ENCODE assay signal across 9 cellular contexts in genomic region chr3:61358364-61358763, GRCh38.
DNase-seq lines count a peak whose midpoint lies in the region; ATAC-seq and TF ChIP-seq lines count a peak whose summit lies in the region.
"Had no signal": no experiment of that assay in that cellular context is flagged by ENCODE, and none has a peak within 500 bp of the region (broad histone marks: within the 10 kb centered on the region; RNA-seq: fewer than 3 reads in every experiment).

No MANE protein-coding gene starts in this region.

- peaks cover 14% of the 10 kb centered on the region for H3K27me3 Mint-ChIP-seq in stimulated activated memory B cell treated with anti-CD40 and anti-IgM and Interleukin-4, amounts not matched to agents 10 μg/mL and 1 μg/mL and 100 μg/mL, for 72 hours
- H3K27me3 Mint-ChIP-seq in T-helper 17 cell, result peaks cover 12% of the 10 kb centered on the region

- peaks cover 14% of the 10 kb centered on the region for H3K4me1 Mint-ChIP-seq in stimulated activated memory B cell treated with anti-CD40 and anti-IgM and Interleukin-4, amounts not matched to agents 10 μg/mL and 1 μg/mL and 100 μg/mL, for 72 hours
- no peaks in the 10 kb centered on the region for H3K4me1 Mint-ChIP-seq in T-helper 17 cell

- no peaks in the 10 kb centered on the region for H3K9me3 ChIP-seq in T-helper 17 cell (ENCODE audit: control insufficient read depth, low read length, poor library complexity, severe bottlenecking)

- peak; percentile 40 for DNase-seq in GM10266 (ENCODE audit: extremely low spot score)
- DNase-seq in HL-60 (ENCODE audit: low read depth in 1 of 2, low spot score in 1 of 2), result peak; percentile 1 to 3
- peak; percentile 1 for DNase-seq in glomerular visceral epithelial cell (ENCODE audit: extremely low spot score)
- no peak for DNase-seq in amniotic stem cell (lab: John Stamatoyannopoulos, UW)
- no peak for DNase-seq in T-helper 17 cell
- no peak for DNase-seq in NCI-H524 (lab: John Stamatoyannopoulos, UW)

- H3K9me3 Mint-ChIP-seq in stimulated activated memory B cell treated with anti-CD40 and anti-IgM and Interleukin-4, amounts not matched to agents 10 μg/mL and 1 μg/mL and 100 μg/mL, for 72 hours, result peaks cover 3% of the 10 kb centered on the region

- H3K36me3 Mint-ChIP-seq in stimulated activated memory B cell treated with anti-CD40 and anti-IgM and Interleukin-4, amounts not matched to agents 10 μg/mL and 1 μg/mL and 100 μg/mL, for 72 hours, result no peaks in the 10 kb centered on the region
- H3K36me3 Mint-ChIP-seq in T-helper 17 cell (ENCODE audit: low read depth), result no peaks in the 10 kb centered on the region

- no peak overlapping the region for H3K4me3 ChIP-seq in HL-60 (replicated peaks; ENCODE audit: insufficient read depth, low read length)

- no peak overlapping the region for H3K27ac ChIP-seq in HL-60 (replicated peaks)
- H3K27ac ChIP-seq: VCaP had no signal

- ATAC-seq in GM21515 (IDR thresholded peaks at IDR 0.05; ENCODE audit: unreplicated experiment) (peak; percentile 100), T-helper 17 cell (no peak)
- ATAC-seq in stimulated activated memory B cell treated with anti-CD40 and anti-IgM and Interleukin-4, amounts not matched to agents 10 μg/mL and 1 μg/mL and 100 μg/mL, for 72 hours, result peak; percentile 96

- peak overlapping the region; percentile 31 for H3K27ac Mint-ChIP-seq in stimulated activated memory B cell treated with anti-CD40 and anti-IgM and Interleukin-4, amounts not matched to agents 10 μg/mL and 1 μg/mL and 100 μg/mL, for 72 hours
- no peak overlapping the region for H3K27ac Mint-ChIP-seq in T-helper 17 cell

- no peak overlapping the region for H3K4me3 Mint-ChIP-seq in stimulated activated memory B cell treated with anti-CD40 and anti-IgM and Interleukin-4, amounts not matched to agents 10 μg/mL and 1 μg/mL and 100 μg/mL, for 72 hours
- no peak overlapping the region for H3K4me3 Mint-ChIP-seq in T-helper 17 cell

- TF ChIP-seq CTCF in GM10266 (IDR thresholded peaks at IDR 0.05; ENCODE audit: control insufficient read depth, insufficient read depth, low read depth, missing control alignments), result no peak
- TF ChIP-seq CTCF in HL-60 (IDR thresholded peaks at IDR 0.05; ENCODE audit: insufficient read depth, low read length), result no peak

- H3K27me3 ChIP-seq in HL-60 (ENCODE audit: insufficient read depth, poor library complexity, severe bottlenecking), result no peaks in the 10 kb centered on the region

Comparison
In these comparisons a context has a peak if more than half of its experiments do, and no peak if none do; other contexts are left out.
1. DNase-seq: peak in GM10266 (single experiment), HL-60 (2 of 2) and glomerular visceral epithelial cell (single experiment); none in amniotic stem cell (single experiment), T-helper 17 cell (0 of 3) and NCI-H524 (0 of 2).